8 cellular contexts compared by ENCODE assay signal in the genomic region with DNA sequence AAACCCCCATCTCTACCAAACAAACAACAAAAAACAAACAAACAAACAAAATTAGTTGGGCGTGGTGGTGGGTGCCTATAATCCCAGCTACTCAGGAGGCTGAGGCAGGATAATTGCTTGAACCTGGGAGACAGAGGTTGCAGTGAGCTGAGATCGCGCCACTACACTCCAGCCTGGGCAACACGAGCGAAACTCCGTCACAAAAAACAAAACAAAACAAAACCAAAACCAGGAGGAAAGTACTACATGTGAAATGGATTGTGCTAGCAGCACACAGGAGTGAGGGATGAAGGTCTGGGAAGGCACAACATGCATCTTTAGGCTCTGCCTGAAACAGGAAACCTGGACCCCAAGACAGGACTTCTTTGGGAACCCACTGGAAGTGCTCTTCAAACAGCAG. TPM values are rescaled to one million over a fixed set of nuclear protein-coding genes. Genes with fewer than 3 reads are reported as not detected.
A peak's percentile ranks its signal among the peaks of the same experiment; 100 is the strongest.
DNase-seq lines count a peak whose midpoint lies in the region; ATAC-seq, FAIRE-seq and TF ChIP-seq lines count a peak whose summit lies in the region.
"Not testable (repeated sequence)": the region's sequence is repeated elsewhere in the genome, so short reads cannot be mapped to it uniquely, and the experiment has no call there.

No MANE protein-coding gene starts in this region.

- H3K36me3 Mint-ChIP-seq in CD14-positive monocyte; HFFc6 (ENCODE audit: low read depth); glutamatergic neuron (ENCODE audit: unreplicated experiment); nephron progenitor cell (ENCODE audit: low read depth): not testable (repeated sequence)

- not testable (repeated sequence) for TF ChIP-seq EP300 in K562 (IDR thresholded peaks at IDR 0.05; ENCODE audit: low read length)

- not testable (repeated sequence) for ATAC-seq in Panc1, K562

- intact Hi-C loops in CD14-positive monocyte (cut with micrococcal nuclease), result loop anchor here in 1 of 2 donors (5.0 to 10.0 kb wide), 3 partner anchors 64 to 306 kb away; a partner anchor contains a TSS
- intact Hi-C loops in Panc1 (cut with micrococcal nuclease; ENCODE audit: unreplicated experiment); K562 (cut with micrococcal nuclease); spleen (cut with DNase I; ENCODE audit: low total_unique reads): not testable (repeated sequence)

- peaks cover 62% of the 10 kb centered on the region for H3K4me1 Mint-ChIP-seq in CD14-positive monocyte
- H3K4me1 Mint-ChIP-seq in HFFc6 (ENCODE audit: low read depth), result peaks cover 72% of the 10 kb centered on the region
- not testable (repeated sequence) for H3K4me1 Mint-ChIP-seq in glutamatergic neuron (ENCODE audit: low read depth, unreplicated experiment)
- H3K4me1 Mint-ChIP-seq in nephron progenitor cell, result peaks cover 38% of the 10 kb centered on the region

- H3K9ac ChIP-seq in MM.1S (ENCODE audit: low read length) (peak overlapping the region; percentile 65), K562 (ENCODE audit: insufficient read depth in 1 of 2, low read depth in 2 of 2, low read length in 2 of 2) (0 out of 4 replicates have a peak overlapping the region, but pooled peaks of 1 of the 2 experiments have one; percentile 47)

- H3K9me3 Mint-ChIP-seq in CD14-positive monocyte; HFFc6; glutamatergic neuron (ENCODE audit: unreplicated experiment); nephron progenitor cell: not testable (repeated sequence)

- not testable (repeated sequence) for H4K20me1 ChIP-seq in MM.1S (ENCODE audit: insufficient read depth, low read length); K562 (replicated peaks; ENCODE audit: control insufficient read depth, insufficient read depth, low read length)

- H3K27ac Mint-ChIP-seq in CD14-positive monocyte (peak overlapping the region in 6 of 7 donors; percentile 63 to 95 (median 89)), HFFc6 (peak overlapping the region; percentile 58), glutamatergic neuron (ENCODE audit: unreplicated experiment) (peak overlapping the region; percentile 19), nephron progenitor cell (peak overlapping the region; percentile 89)

- H3K9me2 ChIP-seq in MM.1S (replicated peaks; ENCODE audit: insufficient read depth, low read length), result not testable (repeated sequence)

- H3K27me3 Mint-ChIP-seq in CD14-positive monocyte (ENCODE audit: low read depth in 3 of 3), result peaks cover 0 to 24% (median 3%) of the 10 kb centered on the region in 3 donors
- H3K27me3 Mint-ChIP-seq in HFFc6 (ENCODE audit: insufficient read depth); glutamatergic neuron (ENCODE audit: unreplicated experiment); nephron progenitor cell (ENCODE audit: low read depth, poor library complexity): not testable (repeated sequence)

- H2AFZ ChIP-seq in MM.1S (ENCODE audit: low read length) (peak overlapping the region; percentile 46; the same call in 1 of the 2 replicates), K562 (ENCODE audit: low read depth, low read length) (peak overlapping the region; percentile 84; the same call in 1 of the 2 replicates)

- POLR2A ChIA-PET in Panc1 (lab: Charles Lee); K562 (lab: Yijun Ruan, JAX): not testable (repeated sequence)

- H3K36me3 ChIP-seq in MM.1S (replicated peaks; ENCODE audit: insufficient read depth, low read length); Panc1 (ENCODE audit: control insufficient read depth, insufficient read depth, low read length); K562 (ENCODE audit: control insufficient read depth, insufficient read depth, low read length); spleen: not testable (repeated sequence)

- not testable (repeated sequence) for H3K9me3 ChIP-seq in MM.1S (replicated peaks; ENCODE audit: insufficient read depth, low read length); Panc1 (ENCODE audit: control insufficient read depth, insufficient read depth, low read depth, low read length); K562 (replicated peaks; ENCODE audit: control insufficient read depth, insufficient read depth, low read depth, low read length); spleen

- CTCF ChIA-PET in Panc1 (lab: Charles Lee), result interaction anchor here (0.7 kb wide), 1 partner anchor 27 kb away, joined by 9 read pairs; a partner anchor contains a TSS
- CTCF ChIA-PET in K562 (lab: Yijun Ruan, JAX; ENCODE audit: low intra/inter-chr PET ratio), result not testable (repeated sequence)

- not testable (repeated sequence) for H3K9me1 ChIP-seq in K562 (ENCODE audit: control insufficient read depth, insufficient read depth, low read length)

- in situ Hi-C loops in Panc1 (cut with HindIII; ENCODE audit: low pct_unique_long_range_greater_than_20kb, low sequenced_read_pairs); K562 (cut with MboI): not testable (repeated sequence)

- peaks cover 22% of the 10 kb centered on the region for H3F3A ChIP-seq in MM.1S (ENCODE audit: insufficient read depth, low read length)

- H3K79me2 ChIP-seq in MM.1S (ENCODE audit: low read length); K562 (ENCODE audit: control insufficient read depth, insufficient read depth, low read length): not testable (repeated sequence)

- not testable (repeated sequence) for H3K27me3 ChIP-seq in MM.1S (replicated peaks; ENCODE audit: insufficient read depth, low read length); Panc1 (ENCODE audit: control insufficient read depth, insufficient read depth, low read length); K562 (ENCODE audit: control insufficient read depth in 2 of 2, insufficient read depth in 2 of 2, low read length in 2 of 2); spleen (replicated peaks in 1 of 7)

- H3K4me2 ChIP-seq in MM.1S (ENCODE audit: low read depth, low read length), result peak overlapping the region; percentile 95
- H3K4me2 ChIP-seq in K562 (ENCODE audit: insufficient read depth, low read length), result not testable (repeated sequence)

- FAIRE-seq in K562 (lab: Jason Lieb, UNC), result not testable (repeated sequence)

- WGBS in K562 (ENCODE audit: insufficient coverage, low coverage, missing lambda C conversion rate), result 90% methylated on average over 6 of the region's 6 CpGs
- WGBS in spleen, 5 donors, result 78 to 86% (median 81%) methylated on average over 6 of the region's 6 CpGs

- peak overlapping the region; percentile 37 to 71 for H3K4me3 Mint-ChIP-seq in CD14-positive monocyte
- H3K4me3 Mint-ChIP-seq in HFFc6, result peak overlapping the region; percentile 39
- not testable (repeated sequence) for H3K4me3 Mint-ChIP-seq in glutamatergic neuron (ENCODE audit: unreplicated experiment); nephron progenitor cell

- TF ChIP-seq CTCF in CD14-positive monocyte (IDR thresholded peaks at IDR 0.05); HFFc6 (IDR thresholded peaks at IDR 0.05); MM.1S (IDR thresholded peaks at IDR 0.05; ENCODE audit: low read length); Panc1 (IDR thresholded peaks at IDR 0.05); K562 (IDR thresholded peaks at IDR 0.05 in 2 of 3, conservative IDR thresholded peaks at IDR 0.05 in 1 of 3; ENCODE audit: insufficient read depth in 2 of 3, low read depth in 1 of 3, low read length in 3 of 3); glutamatergic neuron (IDR thresholded peaks at IDR 0.05; ENCODE audit: partially characterized antibody, unreplicated experiment); nephron progenitor cell (IDR thresholded peaks at IDR 0.05); spleen (IDR thresholded peaks at IDR 0.05 in 8 of 11, conservative IDR thresholded peaks at IDR 0.05 in 3 of 11): not testable (repeated sequence)

- not testable (repeated sequence) for TF ChIP-seq RAD21 in K562 (CRISPR knock-in tag; conservative IDR thresholded peaks at IDR 0.05 in 1 of 2, IDR thresholded peaks at IDR 0.05 in 1 of 2)

- peak overlapping the region; percentile 83 for H3K27ac ChIP-seq in MM.1S (ENCODE audit: low read length)
- H3K27ac ChIP-seq in Panc1 (ENCODE audit: low read length), result peak overlapping the region; percentile 62; the same call in 1 of the 2 replicates
- H3K27ac ChIP-seq in K562 (ENCODE audit: extremely low read depth, low read depth, low read length), result not testable (repeated sequence)
- peak overlapping the region in 7 of 8 donors; percentile 2 to 90 (median 79) for H3K27ac ChIP-seq in spleen

- H3K4me1 ChIP-seq in MM.1S (ENCODE audit: low read length) (peaks cover 33% of the 10 kb centered on the region), Panc1 (ENCODE audit: control insufficient read depth, insufficient read depth, low read length) (peaks cover 30% of the 10 kb centered on the region), K562 (replicated peaks in 1 of 2; ENCODE audit: control insufficient read depth in 2 of 2, insufficient read depth in 2 of 2, low read length in 2 of 2) (peaks cover 15 to 25% of the 10 kb centered on the region in 2 experiments), spleen (peaks cover 0 to 81% (median 24%) of the 10 kb centered on the region in 6 donors)

- H3K4me3 ChIP-seq in MM.1S (ENCODE audit: low read length) (peak overlapping the region; percentile 57), spleen (peak overlapping the region in 1 of 8 donors; percentile 34)
- not testable (repeated sequence) for H3K4me3 ChIP-seq in Panc1 (ENCODE audit: low read depth in 2 of 2, low read length in 2 of 2); K562

- DNase-seq in CD14-positive monocyte (ENCODE audit: low spot score); HFFc6; Panc1 (ENCODE audit: low read depth, low spot score); K562 (ENCODE audit: extremely low read depth in 1 of 4, low spot score in 3 of 4); glutamatergic neuron; nephron progenitor cell; spleen: not testable (repeated sequence)
- DNase-seq in MM.1S, result peak; percentile 66

- not testable (repeated sequence) for BruUV-seq in Panc1 (replicated peaks; lab: Mats Ljungman, UMichigan); K562 (replicated peaks; lab: Mats Ljungman, UMichigan)

- TF ChIP-seq POLR2A in K562 (conservative IDR thresholded peaks at IDR 0.05); spleen (IDR thresholded peaks at IDR 0.05): not testable (repeated sequence)

RNA-seq across cellular contexts. Expression of a gene that starts 27.0 kb away (rescaled TPM):
- polyA plus RNA-seq in CD14-positive monocyte (1,000 to 10,000 TPM; 2,768 to 3,499 TPM), K562 (2011; rRNA removed) (5,983 and 6,751 TPM in 2 replicates), K562 (2014; fragmentation: Illumina TruSeq; extraction: Trizol) (3,907 and 4,185 TPM in 2 replicates), K562 (2014; fragmentation: Nextera tagmentation; extraction: Ambion mirVana) (1,000 to 10,000 TPM; 1,824 to 2,512 TPM), K562 (2014; rRNA removed) (4,384 and 5,321 TPM in 2 replicates), spleen (1,000 to 10,000 TPM; 5,417 to 8,400 (median 8,329) TPM)
- 1,000 to 10,000 TPM; 1,658 to 2,163 (median 1,911) TPM for total RNA-seq in HFFc6 (2021; fragmentation: NEBNext Ultra II Directional; extraction: Animal tissue kit (Norgen Biotek cat#: 25700))
- total RNA-seq in Panc1 (2021; ENCODE audit: unreplicated experiment) (1,959 TPM), K562 (2014; rRNA removed) (3,004 and 3,238 TPM in 2 replicates), K562 (2014; rRNA removed; fragmentation: Illumina TruSeq; extraction: Trizol) (3,003 and 3,017 TPM in 2 replicates), K562 (2015; rRNA removed; fragmentation: Illumina TruSeq; extraction: Trizol) (2,679 and 2,873 TPM in 2 replicates), K562 (2021) (3,285 and 3,523 TPM in 2 replicates), glutamatergic neuron (ENCODE audit: unreplicated experiment) (1,465 TPM), spleen (1,000 to 10,000 TPM; 1,801 to 2,829 (median 2,025) TPM)
- 1,891 TPM for polyA plus RNA-seq in Panc1 (2012; ENCODE audit: insufficient read length)
- 265 and 394 TPM in 2 replicates for total RNA-seq in K562 (2011; cell fraction: chromatin; rRNA removed; ENCODE audit: low replicate concordance)
- total RNA-seq in K562 (2011; cell fraction: nucleolus; rRNA removed), result 818 and 919 TPM in 2 replicates
- 1,009 and 1,942 TPM in 2 replicates for total RNA-seq in K562 (2011; cell fraction: nucleoplasm; rRNA removed)
- polyA plus RNA-seq in K562 (2011; cell fraction: cytosol; rRNA removed), result 5,490 and 8,746 TPM in 2 replicates
- 1,361 and 2,299 TPM in 2 replicates for polyA plus RNA-seq in K562 (2011; cell fraction: nucleus; rRNA removed)
- 4,665 and 5,719 TPM in 2 replicates for polyA plus RNA-seq in K562 (2012)
- 3,342 and 3,929 TPM in 2 replicates for polyA minus RNA-seq in K562 (2011; rRNA and poly(A)+ RNA removed)
- 682 and 753 TPM in 2 replicates for polyA minus RNA-seq in K562 (2011; cell fraction: cytosol; rRNA and poly(A)+ RNA removed)
- 162 and 371 TPM in 2 replicates for polyA minus RNA-seq in K562 (2011; cell fraction: nucleus; rRNA and poly(A)+ RNA removed)

RNA-seq across cellular contexts. Expression of a gene that starts 31.4 kb away (rescaled TPM):
- polyA plus RNA-seq in CD14-positive monocyte (1 to 10 TPM; 7.0 to 7.5 TPM), K562 (2011; rRNA removed) (9.7 and 17.1 TPM in 2 replicates), K562 (2014; fragmentation: Illumina TruSeq; extraction: Trizol) (18.4 and 19.9 TPM in 2 replicates), K562 (2014; fragmentation: Nextera tagmentation; extraction: Ambion mirVana) (under 1 TPM; 0.38 to 0.39 TPM), K562 (2014; rRNA removed) (12.0 and 14.1 TPM in 2 replicates), spleen (10 to 100 TPM in 1 of 3 donors, 1 to 10 TPM in 2; 6.1 to 45.7 (median 6.8) TPM)
- 100 to 1,000 TPM; 126 to 199 (median 147) TPM for total RNA-seq in HFFc6 (2021; fragmentation: NEBNext Ultra II Directional; extraction: Animal tissue kit (Norgen Biotek cat#: 25700))
- total RNA-seq in Panc1 (2021; ENCODE audit: unreplicated experiment) (142 TPM), K562 (2014; rRNA removed) (14.0 and 15.3 TPM in 2 replicates), K562 (2014; rRNA removed; fragmentation: Illumina TruSeq; extraction: Trizol) (7.4 and 8.7 TPM in 2 replicates), K562 (2015; rRNA removed; fragmentation: Illumina TruSeq; extraction: Trizol) (9.9 and 11.5 TPM in 2 replicates), K562 (2021) (43.2 and 47.9 TPM in 2 replicates), glutamatergic neuron (ENCODE audit: unreplicated experiment) (160 TPM), spleen (100 to 1,000 TPM; 123 to 360 (median 261) TPM)
- polyA plus RNA-seq in Panc1 (2012; ENCODE audit: insufficient read length), result 80.5 TPM
- 39.5 and 84.3 TPM in 2 replicates for total RNA-seq in K562 (2011; cell fraction: chromatin; rRNA removed; ENCODE audit: low replicate concordance)
- 40.4 and 42.6 TPM in 2 replicates for total RNA-seq in K562 (2011; cell fraction: nucleolus; rRNA removed)
- total RNA-seq in K562 (2011; cell fraction: nucleoplasm; rRNA removed), result 43.0 and 46.6 TPM in 2 replicates
- 13.1 and 18.3 TPM in 2 replicates for polyA plus RNA-seq in K562 (2011; cell fraction: cytosol; rRNA removed)
- polyA plus RNA-seq in K562 (2011; cell fraction: nucleus; rRNA removed), result 28.2 and 31.3 TPM in 2 replicates
- 14.9 and 22.7 TPM in 2 replicates for polyA plus RNA-seq in K562 (2012)
- 14.5 and 17.3 TPM in 2 replicates for polyA minus RNA-seq in K562 (2011; rRNA and poly(A)+ RNA removed)
- polyA minus RNA-seq in K562 (2011; cell fraction: cytosol; rRNA and poly(A)+ RNA removed), result 19.3 and 27.4 TPM in 2 replicates
- 12.3 and 21.3 TPM in 2 replicates for polyA minus RNA-seq in K562 (2011; cell fraction: nucleus; rRNA and poly(A)+ RNA removed)

Comparison
In these comparisons a context has a peak if more than half of its experiments do, and no peak if none do; other contexts are left out.
1. H3K27ac Mint-ChIP-seq: peak in every context shown above with its lines; median percentile 89 in CD14-positive monocyte; 89 in nephron progenitor cell; 58 in HFFc6; 19 in glutamatergic neuron.